In the genomic region with DNA sequence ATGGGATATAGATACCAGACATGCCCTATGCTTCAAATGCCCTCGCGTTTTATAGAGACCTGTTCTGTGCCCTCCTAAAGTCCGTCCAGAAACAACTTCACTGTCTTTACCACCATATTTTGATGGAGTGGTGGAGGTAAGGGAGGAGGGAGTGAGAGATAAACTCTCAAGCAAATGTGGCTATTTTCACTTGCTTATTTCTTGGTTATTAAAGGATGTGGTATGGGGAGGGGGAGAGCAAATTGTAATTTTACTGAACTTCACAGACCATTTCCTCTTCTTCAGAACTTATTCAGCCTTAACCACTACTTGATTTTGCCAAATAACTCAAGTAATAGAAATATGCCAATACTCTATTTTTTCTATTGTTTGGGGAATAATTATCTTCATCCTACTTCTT, we compare ENCODE assay signal across 25 cellular contexts. TPM values are rescaled to one million over a fixed set of nuclear protein-coding genes. Genes with fewer than 3 reads are reported as not detected.
DNase-seq lines count a peak whose midpoint lies in the region; ATAC-seq and TF ChIP-seq lines count a peak whose summit lies in the region.
"Had no signal": no experiment of that assay in that cellular context is flagged by ENCODE, and none has a peak within 500 bp of the region (broad histone marks: within the 10 kb centered on the region; RNA-seq: fewer than 3 reads in every experiment).

No MANE protein-coding gene starts in this region.

- CTCF ChIA-PET in activated CD8-positive, alpha-beta memory T cell treated with anti-CD3 and anti-CD28 coated beads, Interleukin-2, amount 10 ng/mL, durations not matched to agents 7 days and 5 days (lab: Charles Lee): no interaction called here
- CTCF ChIA-PET in activated CD4-positive, alpha-beta T cell treated with anti-CD3 and anti-CD28 coated beads, Interleukin-2, amount 10 ng/mL, durations not matched to agents 7 days and 5 days (lab: Charles Lee): no interaction called here

- H4K20me1 ChIP-seq in Loucy (ENCODE audit: insufficient read depth, low read length, poor library complexity, severe bottlenecking): no peaks in the 10 kb centered on the region

- peak overlapping the region; percentile 46 for H3K4me3 ChIP-seq in Loucy (ENCODE audit: low read length, poor library complexity, severe bottlenecking)
- no peak overlapping the region for H3K4me3 ChIP-seq in spleen
- H3K4me3 ChIP-seq: body of pancreas, esophagus squamous epithelium, gastrocnemius medialis, lower lobe of right lung, transverse colon had no signal

- no peak for DNase-seq in activated CD8-positive, alpha-beta memory T cell treated with anti-CD3 and anti-CD28 coated beads, Interleukin-2, amount 10 ng/mL, durations not matched to agents 7 days and 5 days
- DNase-seq in activated CD8-positive, alpha-beta memory T cell treated with anti-CD3 and anti-CD28 coated beads, Interleukin-2, amount 50 U/mL, for 48 hours: no peak
- no peak for DNase-seq in activated naive CD8-positive, alpha-beta T cell treated with anti-CD3 and anti-CD28 coated beads, Interleukin-2, amount 50 U/mL, for 24 hours
- no peak for DNase-seq in spleen
- DNase-seq in activated CD4-positive, alpha-beta T cell treated with anti-CD3 and anti-CD28 coated beads, Interleukin-2, amount 10 ng/mL, durations not matched to agents 7 days and 5 days: no peak
- DNase-seq in glutamatergic neuron: no peak
- DNase-seq: 8988T; activated CD4-positive, alpha-beta T cell treated with anti-CD3 and anti-CD28 coated beads, Interleukin-2, amount 50 U/mL, for 1 hour; activated naive CD4-positive, alpha-beta T cell treated with Interleukin-2 at 50 U/mL for 16 hours; activated T-cell treated with anti-CD3 and anti-CD28 coated beads for 4 hours; body of pancreas; Calu3; effector CD8-positive, alpha-beta T cell; esophagus squamous epithelium; gastrocnemius medialis; islet precursor cell; lower lobe of right lung; NCI-H1105; NCI-H2029 treated with DMSO at 0.1 percent for 48 hours; Right ventricle myocardium superior; stimulated activated CD4-positive, alpha-beta T cell treated with anti-CD3 and anti-CD28 coated beads, Interleukin-4, amount 100 ng/mL, for 24 hours; transverse colon had no signal

- peaks cover 51% of the 10 kb centered on the region for H3K36me3 Mint-ChIP-seq in activated CD8-positive, alpha-beta memory T cell treated with anti-CD3 and anti-CD28 coated beads, Interleukin-2, amount 10 ng/mL, durations not matched to agents 7 days and 5 days
- peaks cover 33% of the 10 kb centered on the region for H3K36me3 Mint-ChIP-seq in activated naive CD8-positive, alpha-beta T cell treated with anti-CD3 and anti-CD28 coated beads, Interleukin-2, amount 50 U/mL, for 24 hours (ENCODE audit: low read depth)
- H3K36me3 Mint-ChIP-seq in activated CD4-positive, alpha-beta T cell treated with anti-CD3 and anti-CD28 coated beads, Interleukin-2, amount 10 ng/mL, durations not matched to agents 7 days and 5 days (ENCODE audit: low read depth): peaks cover 46% of the 10 kb centered on the region
- no peaks in the 10 kb centered on the region for H3K36me3 Mint-ChIP-seq in glutamatergic neuron (ENCODE audit: unreplicated experiment)

- H3K4me1 Mint-ChIP-seq in activated CD8-positive, alpha-beta memory T cell treated with anti-CD3 and anti-CD28 coated beads, Interleukin-2, amount 10 ng/mL, durations not matched to agents 7 days and 5 days: peaks cover 83% of the 10 kb centered on the region
- peaks cover 89% of the 10 kb centered on the region for H3K4me1 Mint-ChIP-seq in activated naive CD8-positive, alpha-beta T cell treated with anti-CD3 and anti-CD28 coated beads, Interleukin-2, amount 50 U/mL, for 24 hours
- H3K4me1 Mint-ChIP-seq in activated CD4-positive, alpha-beta T cell treated with anti-CD3 and anti-CD28 coated beads, Interleukin-2, amount 10 ng/mL, durations not matched to agents 7 days and 5 days: peaks cover 36% of the 10 kb centered on the region
- no peaks in the 10 kb centered on the region for H3K4me1 Mint-ChIP-seq in glutamatergic neuron (ENCODE audit: low read depth, unreplicated experiment)

- H3K27me3 Mint-ChIP-seq in activated CD8-positive, alpha-beta memory T cell treated with anti-CD3 and anti-CD28 coated beads, Interleukin-2, amount 10 ng/mL, durations not matched to agents 7 days and 5 days: no peaks in the 10 kb centered on the region
- no peaks in the 10 kb centered on the region for H3K27me3 Mint-ChIP-seq in activated naive CD8-positive, alpha-beta T cell treated with anti-CD3 and anti-CD28 coated beads, Interleukin-2, amount 50 U/mL, for 24 hours
- H3K27me3 Mint-ChIP-seq in activated CD4-positive, alpha-beta T cell treated with anti-CD3 and anti-CD28 coated beads, Interleukin-2, amount 10 ng/mL, durations not matched to agents 7 days and 5 days: no peaks in the 10 kb centered on the region
- no peaks in the 10 kb centered on the region for H3K27me3 Mint-ChIP-seq in glutamatergic neuron (ENCODE audit: unreplicated experiment)

- peak overlapping the region; percentile 84 for H3K27ac Mint-ChIP-seq in activated CD8-positive, alpha-beta memory T cell treated with anti-CD3 and anti-CD28 coated beads, Interleukin-2, amount 10 ng/mL, durations not matched to agents 7 days and 5 days
- H3K27ac Mint-ChIP-seq in activated naive CD8-positive, alpha-beta T cell treated with anti-CD3 and anti-CD28 coated beads, Interleukin-2, amount 50 U/mL, for 24 hours: peak overlapping the region; percentile 42
- no peak overlapping the region for H3K27ac Mint-ChIP-seq in activated CD4-positive, alpha-beta T cell treated with anti-CD3 and anti-CD28 coated beads, Interleukin-2, amount 10 ng/mL, durations not matched to agents 7 days and 5 days
- H3K27ac Mint-ChIP-seq in glutamatergic neuron (ENCODE audit: unreplicated experiment): no peak overlapping the region

- intact Hi-C loops in spleen (cut with DNase I; ENCODE audit: low total_unique reads): no loop called here

- H3F3A ChIP-seq in Loucy (ENCODE audit: low read depth): no peaks in the 10 kb centered on the region

- H3K79me2 ChIP-seq in Loucy (ENCODE audit: insufficient read depth, low read length): no peaks in the 10 kb centered on the region

- H2AFZ ChIP-seq in Loucy (ENCODE audit: low read length): no peak overlapping the region

- H3K9me3 ChIP-seq in Loucy (ENCODE audit: insufficient read depth, low read depth, low read length): no peaks in the 10 kb centered on the region
- no peaks in the 10 kb centered on the region for H3K9me3 ChIP-seq in spleen
- H3K9me3 ChIP-seq: body of pancreas, esophagus squamous epithelium, gastrocnemius medialis, lower lobe of right lung, transverse colon had no signal

- ATAC-seq in activated CD8-positive, alpha-beta memory T cell treated with anti-CD3 and anti-CD28 coated beads, Interleukin-2, amount 10 ng/mL, durations not matched to agents 7 days and 5 days: peak; percentile 18
- ATAC-seq in activated naive CD8-positive, alpha-beta T cell treated with anti-CD3 and anti-CD28 coated beads, Interleukin-2, amount 50 U/mL, for 24 hours: no peak
- no peak for ATAC-seq in activated CD4-positive, CD25-positive, alpha-beta regulatory T cell treated with anti-CD3 and anti-CD28 coated beads, Interleukin-2, amount 50 U/mL, for 24 hours
- ATAC-seq: body of pancreas, gastrocnemius medialis, lower lobe of right lung had no signal

- TF ChIP-seq CTCF in Loucy (conservative IDR thresholded peaks at IDR 0.05; ENCODE audit: low read length): no peak
- no peak for TF ChIP-seq CTCF in spleen (IDR thresholded peaks at IDR 0.05 in 8 of 11, conservative IDR thresholded peaks at IDR 0.05 in 3 of 11)
- no peak for TF ChIP-seq CTCF in glutamatergic neuron (IDR thresholded peaks at IDR 0.05; ENCODE audit: partially characterized antibody, unreplicated experiment)

- H3K9me2 ChIP-seq in Loucy (replicated peaks; ENCODE audit: low read depth, low read length): no peaks in the 10 kb centered on the region

- no peaks in the 10 kb centered on the region for H3K9me3 Mint-ChIP-seq in activated CD8-positive, alpha-beta memory T cell treated with anti-CD3 and anti-CD28 coated beads, Interleukin-2, amount 10 ng/mL, durations not matched to agents 7 days and 5 days (ENCODE audit: low read depth)
- peaks cover 4% of the 10 kb centered on the region for H3K9me3 Mint-ChIP-seq in activated naive CD8-positive, alpha-beta T cell treated with anti-CD3 and anti-CD28 coated beads, Interleukin-2, amount 50 U/mL, for 24 hours
- H3K9me3 Mint-ChIP-seq in activated CD4-positive, alpha-beta T cell treated with anti-CD3 and anti-CD28 coated beads, Interleukin-2, amount 10 ng/mL, durations not matched to agents 7 days and 5 days: peaks cover 3% of the 10 kb centered on the region
- no peaks in the 10 kb centered on the region for H3K9me3 Mint-ChIP-seq in glutamatergic neuron (ENCODE audit: unreplicated experiment)

- no peak for TF ChIP-seq POLR2A in spleen (IDR thresholded peaks at IDR 0.05)

- peaks cover 33% of the 10 kb centered on the region for H3K4me1 ChIP-seq in Loucy (ENCODE audit: insufficient read depth, low read length, poor library complexity, severe bottlenecking)
- peaks cover 0 to 36% (median 2%) of the 10 kb centered on the region in 6 donors for H3K4me1 ChIP-seq in spleen
- H3K4me1 ChIP-seq: body of pancreas, esophagus squamous epithelium, gastrocnemius medialis, lower lobe of right lung, transverse colon had no signal

- 44 to 74% (median 60%) methylated on average over 3 of the region's 3 CpGs for WGBS in spleen, 5 donors

- H3K4me3 Mint-ChIP-seq in activated CD8-positive, alpha-beta memory T cell treated with anti-CD3 and anti-CD28 coated beads, Interleukin-2, amount 10 ng/mL, durations not matched to agents 7 days and 5 days: peak overlapping the region; percentile 12
- H3K4me3 Mint-ChIP-seq in activated naive CD8-positive, alpha-beta T cell treated with anti-CD3 and anti-CD28 coated beads, Interleukin-2, amount 50 U/mL, for 24 hours: no peak overlapping the region
- no peak overlapping the region for H3K4me3 Mint-ChIP-seq in activated CD4-positive, alpha-beta T cell treated with anti-CD3 and anti-CD28 coated beads, Interleukin-2, amount 10 ng/mL, durations not matched to agents 7 days and 5 days
- no peak overlapping the region for H3K4me3 Mint-ChIP-seq in glutamatergic neuron (ENCODE audit: unreplicated experiment)

- peak overlapping the region; percentile 66 for H3K4me2 ChIP-seq in Loucy (ENCODE audit: low read depth, low read length, poor library complexity, severe bottlenecking)

- H3K27ac ChIP-seq in spleen: peak overlapping the region in 5 of 8 donors; percentile 14 to 63 (median 39)
- H3K27ac ChIP-seq: body of pancreas, esophagus squamous epithelium, gastrocnemius medialis, lower lobe of right lung, transverse colon had no signal

- POLR2A ChIA-PET in activated CD4-positive, alpha-beta T cell treated with anti-CD3 and anti-CD28 coated beads, Interleukin-2, amount 10 ng/mL, durations not matched to agents 7 days and 5 days (lab: Charles Lee): no interaction called here

- no peak overlapping the region for H3K9ac ChIP-seq in Loucy (ENCODE audit: low read depth, low read length, poor library complexity, severe bottlenecking)

- no peaks in the 10 kb centered on the region for H3K27me3 ChIP-seq in Loucy (ENCODE audit: insufficient read depth, low read length, poor library complexity, severe bottlenecking)
- H3K27me3 ChIP-seq in spleen (replicated peaks in 1 of 7): no peaks in the 10 kb centered on the region
- H3K27me3 ChIP-seq: body of pancreas, esophagus squamous epithelium, gastrocnemius medialis, transverse colon had no signal

- no peaks in the 10 kb centered on the region for H3K36me3 ChIP-seq in Loucy (ENCODE audit: insufficient read depth, low read length)
- peaks cover 0 to 9% (median 0%) of the 10 kb centered on the region in 6 donors for H3K36me3 ChIP-seq in spleen
- H3K36me3 ChIP-seq: esophagus squamous epithelium, gastrocnemius medialis, lower lobe of right lung, transverse colon had no signal

RNA-seq across cellular contexts. Expression of gene GPR174, which starts 31.5 kb away (rescaled TPM):
- total RNA-seq in activated CD8-positive, alpha-beta memory T cell treated with anti-CD3 and anti-CD28 coated beads, Interleukin-2, amount 10 ng/mL, durations not matched to agents 7 days and 5 days: 10 to 100 TPM; 48.0 to 76.9 TPM
- total RNA-seq in spleen: 10 to 100 TPM; 18.2 to 47.9 (median 23.3) TPM
- polyA plus RNA-seq in spleen: 1 to 10 TPM; 3.6 to 4.7 (median 3.9) TPM
- total RNA-seq in activated CD4-positive, alpha-beta T cell treated with anti-CD3 and anti-CD28 coated beads, Interleukin-2, amount 10 ng/mL, durations not matched to agents 7 days and 5 days: 10 to 100 TPM; 14.9 to 16.7 TPM
- not detected for total RNA-seq in glutamatergic neuron (ENCODE audit: unreplicated experiment)
- total RNA-seq: Calu3, gastrocnemius medialis, LHCN-M2 had no signal

Comparison
In these comparisons a context has a peak if more than half of its experiments do, and no peak if none do; other contexts are left out.
1. H3K27ac Mint-ChIP-seq: peak in activated CD8-positive, alpha-beta memory T cell treated with anti-CD3 and anti-CD28 coated beads, Interleukin-2, amount 10 ng/mL, durations not matched to agents 7 days and 5 days (single experiment) and activated naive CD8-positive, alpha-beta T cell treated with anti-CD3 and anti-CD28 coated beads, Interleukin-2, amount 50 U/mL, for 24 hours (single experiment); none in activated CD4-positive, alpha-beta T cell treated with anti-CD3 and anti-CD28 coated beads, Interleukin-2, amount 10 ng/mL, durations not matched to agents 7 days and 5 days (single experiment) and glutamatergic neuron (single experiment).
2. RNA of gene GPR174, which starts 31.5 kb away (total RNA-seq): 48.0 to 76.9 TPM in activated CD8-positive, alpha-beta memory T cell treated with anti-CD3 and anti-CD28 coated beads, Interleukin-2, amount 10 ng/mL, durations not matched to agents 7 days and 5 days, 18.2 to 47.9 TPM in spleen and 14.9 to 16.7 TPM in activated CD4-positive, alpha-beta T cell treated with anti-CD3 and anti-CD28 coated beads, Interleukin-2, amount 10 ng/mL, durations not matched to agents 7 days and 5 days; not detected in glutamatergic neuron (single experiment); every median in the first group is over 10 times any median in the second.